In the genomic region with DNA sequence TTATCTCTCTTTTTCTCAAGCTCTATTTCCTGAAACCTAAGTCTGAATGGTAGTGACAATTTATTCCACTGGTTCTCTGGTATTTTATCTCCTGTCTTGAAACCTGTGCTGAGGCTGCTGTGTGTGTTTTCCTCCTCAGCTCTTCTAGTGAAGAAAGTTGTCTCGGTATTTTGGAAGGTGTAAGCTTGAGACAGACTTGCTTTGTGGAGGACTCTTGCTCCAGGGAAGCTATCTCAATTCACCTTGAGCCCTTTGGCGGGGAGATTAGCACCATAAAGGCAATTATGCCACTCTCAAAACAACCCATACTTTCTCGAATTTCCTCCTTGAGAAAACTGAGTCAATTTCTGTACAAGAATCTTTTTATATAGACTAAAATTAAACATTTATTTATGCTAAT, we compare ENCODE assay signal across 26 cellular contexts.
"Had no signal": no experiment of that assay in that cellular context is flagged by ENCODE, and none has a peak within 500 bp of the region (broad histone marks: within the 10 kb centered on the region; RNA-seq: fewer than 3 reads in every experiment).

No MANE protein-coding gene starts in this region.

- DNase-seq: activated CD4-positive, alpha-beta T cell treated with anti-CD3 and anti-CD28 coated beads for 48 hours; activated CD4-positive, alpha-beta T cell treated with anti-CD3 and anti-CD28 coated beads, Interleukin-2, amount 50 U/mL, for 4 hours; activated CD4-positive, CD25-positive, alpha-beta regulatory T cell treated with anti-CD3 and anti-CD28 coated beads, Interleukin-2, amount 50 U/mL, for 72 hours; activated CD8-positive, alpha-beta memory T cell treated with anti-CD3 and anti-CD28 coated beads, Interleukin-2, amount 10 ng/mL, durations not matched to agents 7 days and 5 days; activated effector memory CD4-positive, alpha-beta T cell treated with Interleukin-2 at 50 U/mL for 16 hours; activated naive CD4-positive, alpha-beta T cell; activated T-cell treated with anti-CD3 and anti-CD28 coated beads, Interleukin-2, amount 50 U/mL, for 24 hours; aorta; central memory CD4-positive, alpha-beta T cell; NCI-H1092; NCI-H1417; NCI-H1930; NCI-H2107; NCI-H2171 treated with DMSO at 0.1 percent for 48 hours; NCI-H226; NCI-H69; NK-92 treated with Interleukin-12 subunit alpha and Interleukin-12 subunit beta, amount 100 ng/mL, for 24 hours; OCI-M1; SHP77; SW 1271 had no signal

- H3K36me3 Mint-ChIP-seq: activated CD8-positive, alpha-beta memory T cell treated with anti-CD3 and anti-CD28 coated beads, Interleukin-2, amount 10 ng/mL, durations not matched to agents 7 days and 5 days; activated naive CD4-positive, alpha-beta T cell treated with anti-CD3 and anti-CD28 coated beads, Interleukin-2, amount 50 U/mL, for 24 hours had no signal

- H3K4me1 ChIP-seq: breast epithelium, SJSA1 had no signal

- H3K27ac ChIP-seq: breast epithelium, SJSA1 had no signal

- H3K4me3 Mint-ChIP-seq: activated CD8-positive, alpha-beta memory T cell treated with anti-CD3 and anti-CD28 coated beads, Interleukin-2, amount 10 ng/mL, durations not matched to agents 7 days and 5 days; activated naive CD4-positive, alpha-beta T cell treated with anti-CD3 and anti-CD28 coated beads, Interleukin-2, amount 50 U/mL, for 24 hours; activated T-cell treated with anti-CD3 and anti-CD28 coated beads, Interleukin-2, amount 50 U/mL, for 24 hours; activated T-helper 1 cell treated with anti-CD3 and anti-CD28 coated beads, Interleukin-12 subunit alpha, Interleukin-12 subunit beta, Interleukin-2, Interleukin-4 antibody, amounts not matched to agents 30 ng/mL and 10 ng/mL and 1 ng/mL, durations not matched to agents 14 hours and 24 hours and 36 hours; T-helper 1 cell treated with Interleukin-12 subunit alpha and Interleukin-12 subunit beta and Interleukin-4 antibody, amounts not matched to agents 30 μg/mL and 1 μg/mL, for 36 hours had no signal

- H3K4me1 Mint-ChIP-seq: activated CD8-positive, alpha-beta memory T cell treated with anti-CD3 and anti-CD28 coated beads, Interleukin-2, amount 10 ng/mL, durations not matched to agents 7 days and 5 days; activated naive CD4-positive, alpha-beta T cell treated with anti-CD3 and anti-CD28 coated beads, Interleukin-2, amount 50 U/mL, for 24 hours had no signal

- ATAC-seq: activated CD8-positive, alpha-beta memory T cell treated with anti-CD3 and anti-CD28 coated beads, Interleukin-2, amount 10 ng/mL, durations not matched to agents 7 days and 5 days; SK-N-SH treated with all-trans-retinoic acid at 6 μM for 48 hours had no signal

- H3K36me3 ChIP-seq: breast epithelium, SJSA1 had no signal

- H3K9me3 Mint-ChIP-seq: activated T-helper 1 cell treated with anti-CD3 and anti-CD28 coated beads, Interleukin-12 subunit alpha, Interleukin-12 subunit beta, Interleukin-2, Interleukin-4 antibody, amounts not matched to agents 30 ng/mL and 10 ng/mL and 1 ng/mL, durations not matched to agents 14 hours and 24 hours and 36 hours; T-helper 1 cell treated with Interleukin-12 subunit alpha and Interleukin-12 subunit beta and Interleukin-4 antibody, amounts not matched to agents 30 μg/mL and 1 μg/mL, for 36 hours had no signal

- H3K9me3 ChIP-seq: SJSA1 had no signal

- H3K27me3 Mint-ChIP-seq: activated CD8-positive, alpha-beta memory T cell treated with anti-CD3 and anti-CD28 coated beads, Interleukin-2, amount 10 ng/mL, durations not matched to agents 7 days and 5 days; activated naive CD4-positive, alpha-beta T cell treated with anti-CD3 and anti-CD28 coated beads, Interleukin-2, amount 50 U/mL, for 24 hours; activated T-cell treated with anti-CD3 and anti-CD28 coated beads, Interleukin-2, amount 50 U/mL, for 24 hours had no signal

- H3K4me3 ChIP-seq: breast epithelium, SJSA1 had no signal

- H3K27me3 ChIP-seq: breast epithelium, SJSA1 had no signal

- H3K27ac Mint-ChIP-seq: activated CD8-positive, alpha-beta memory T cell treated with anti-CD3 and anti-CD28 coated beads, Interleukin-2, amount 10 ng/mL, durations not matched to agents 7 days and 5 days; activated naive CD4-positive, alpha-beta T cell treated with anti-CD3 and anti-CD28 coated beads, Interleukin-2, amount 50 U/mL, for 24 hours; activated T-cell treated with anti-CD3 and anti-CD28 coated beads, Interleukin-2, amount 50 U/mL, for 24 hours; activated T-helper 1 cell treated with anti-CD3 and anti-CD28 coated beads, Interleukin-12 subunit alpha, Interleukin-12 subunit beta, Interleukin-2, Interleukin-4 antibody, amounts not matched to agents 30 ng/mL and 10 ng/mL and 1 ng/mL, durations not matched to agents 14 hours and 24 hours and 36 hours; T-helper 1 cell treated with Interleukin-12 subunit alpha and Interleukin-12 subunit beta and Interleukin-4 antibody, amounts not matched to agents 30 μg/mL and 1 μg/mL, for 36 hours had no signal
